Comparison of ENCODE assay signal across 21 cellular contexts in the genomic region with DNA sequence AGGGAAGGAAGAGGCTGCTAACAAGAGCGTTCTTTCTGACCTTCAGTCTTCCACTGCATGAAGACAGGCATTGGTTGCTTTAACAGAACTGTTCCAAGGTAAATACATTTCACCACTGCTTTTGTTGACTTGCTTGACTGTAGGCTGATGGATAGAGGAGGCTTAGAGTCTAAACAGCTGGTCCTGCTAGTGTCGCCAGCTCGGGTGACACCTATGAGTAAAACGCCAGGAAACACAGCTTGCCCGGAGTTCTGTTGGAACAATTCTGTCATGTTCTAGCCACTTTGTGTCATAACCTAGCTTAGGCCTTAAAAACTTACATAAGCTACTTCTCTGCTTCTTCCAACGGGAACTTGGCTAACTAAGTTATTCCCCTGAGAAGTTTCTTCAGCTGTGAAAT.
DNase-seq lines count a peak whose midpoint lies in the region; ATAC-seq and TF ChIP-seq lines count a peak whose summit lies in the region.
"Had no signal": no experiment of that assay in that cellular context is flagged by ENCODE, and none has a peak within 500 bp of the region (broad histone marks: within the 10 kb centered on the region; RNA-seq: fewer than 3 reads in every experiment).

No MANE protein-coding gene starts in this region.

- DNase-seq in NCI-H345 (lab: John Stamatoyannopoulos, UW) (peak; percentile 35), NCI-H345 treated with DMSO at 0.1 percent for 48 hours (lab: John Stamatoyannopoulos, UW; ENCODE audit: unreplicated experiment) (no peak), fibroblast of the aortic adventitia (ENCODE audit: low read depth) (peak; percentile 73), myocyte (ENCODE audit: low read depth) (peak; percentile 40), upper lobe of right lung (no peak), GM23338 (ENCODE audit: low spot score) (no peak)
- DNase-seq: activated gamma-delta T cell, amygdala, DMS79 treated with DMSO at 0.1 percent for 48 hours, KBM-7, kidney glomerular epithelial cell, NCI-H2227 treated with DMSO at 0.1 percent for 48 hours had no signal

- no peaks in the 10 kb centered on the region for H3K79me2 ChIP-seq in GM23338 (replicated peaks; ENCODE audit: insufficient read depth)
- H3K79me2 ChIP-seq: hepatocyte had no signal

- no peaks in the 10 kb centered on the region for H3K4me1 ChIP-seq in upper lobe of right lung
- 0 out of 2 replicates have a peak, but pooled peaks cover 1% of the 10 kb centered on the region for H3K4me1 ChIP-seq in GM23338 (ENCODE audit: insufficient read depth)
- H3K4me1 ChIP-seq: SJCRH30 had no signal

- no peaks in the 10 kb centered on the region for H3K36me3 Mint-ChIP-seq in GM23338 (ENCODE audit: low read depth)
- H3K36me3 Mint-ChIP-seq: stimulated activated memory B cell treated with anti-CD40 and anti-IgM and Interleukin-4, amounts not matched to agents 10 μg/mL and 1 μg/mL and 100 μg/mL, for 72 hours had no signal

- H3K27me3 ChIP-seq in upper lobe of right lung (no peaks in the 10 kb centered on the region), GM23338 (ENCODE audit: insufficient read depth) (no peaks in the 10 kb centered on the region)
- H3K27me3 ChIP-seq: BLaER1 treated with 17β-estradiol and CSF1 and Interleukin-3, amounts not matched to agents 10 nM and 100 nM; hepatocyte; ovary; SJCRH30 had no signal

- peak overlapping the region; percentile 71 for H3K27ac ChIP-seq in upper lobe of right lung
- H3K27ac ChIP-seq in GM23338 (ENCODE audit: low read depth): no peak overlapping the region
- H3K27ac ChIP-seq: BLaER1 treated with 17β-estradiol and CSF1 and Interleukin-3, amounts not matched to agents 10 nM and 100 nM; hepatocyte; ovary; SJCRH30 had no signal

- H4K20me1 ChIP-seq in GM23338 (replicated peaks; ENCODE audit: insufficient read depth): no peaks in the 10 kb centered on the region
- H4K20me1 ChIP-seq: BLaER1 treated with 17β-estradiol and CSF1 and Interleukin-3, amounts not matched to agents 10 nM and 100 nM had no signal

- H3K27me3 Mint-ChIP-seq in GM23338 (ENCODE audit: insufficient read depth, low read depth, poor library complexity): peaks cover 4% of the 10 kb centered on the region
- H3K27me3 Mint-ChIP-seq: stimulated activated memory B cell treated with anti-CD40 and anti-IgM and Interleukin-4, amounts not matched to agents 10 μg/mL and 1 μg/mL and 100 μg/mL, for 72 hours had no signal

- peaks cover 14% of the 10 kb centered on the region for H3K9me2 ChIP-seq in GM23338 (ENCODE audit: insufficient read depth)

- no peak for TF ChIP-seq CTCF in fibroblast of the aortic adventitia (IDR thresholded peaks at IDR 0.05; ENCODE audit: insufficient read depth, low read length)
- TF ChIP-seq CTCF in upper lobe of right lung (IDR thresholded peaks at IDR 0.05): no peak
- no peak for TF ChIP-seq CTCF in GM23338 (conservative IDR thresholded peaks at IDR 0.05; ENCODE audit: low read depth in 2 of 2)

- intact Hi-C loops in upper lobe of right lung (cut with DNase I): no loop called here

- H3K9me3 ChIP-seq in upper lobe of right lung: no peaks in the 10 kb centered on the region
- H3K9me3 ChIP-seq: ovary, SJCRH30 had no signal

- no peaks in the 10 kb centered on the region for H3F3A ChIP-seq in GM23338 (replicated peaks; ENCODE audit: low read depth)

- H3K27ac Mint-ChIP-seq in GM23338: no peak overlapping the region
- H3K27ac Mint-ChIP-seq: stimulated activated memory B cell treated with anti-CD40 and anti-IgM and Interleukin-4, amounts not matched to agents 10 μg/mL and 1 μg/mL and 100 μg/mL, for 72 hours; T-helper 2 cell treated with Interferon-gamma antibody and Interleukin-4, amounts not matched to agents 5 μg/mL and 100 μg/mL, for 36 hours had no signal

- H3K9me3 Mint-ChIP-seq in GM23338: no peaks in the 10 kb centered on the region

- H3K4me1 Mint-ChIP-seq in GM23338: peaks cover 2% of the 10 kb centered on the region; the same call in 1 of the 3 replicates
- H3K4me1 Mint-ChIP-seq: stimulated activated memory B cell treated with anti-CD40 and anti-IgM and Interleukin-4, amounts not matched to agents 10 μg/mL and 1 μg/mL and 100 μg/mL, for 72 hours had no signal

- H3K4me3 Mint-ChIP-seq in GM23338: no peak overlapping the region
- H3K4me3 Mint-ChIP-seq: stimulated activated memory B cell treated with anti-CD40 and anti-IgM and Interleukin-4, amounts not matched to agents 10 μg/mL and 1 μg/mL and 100 μg/mL, for 72 hours; T-helper 2 cell treated with Interferon-gamma antibody and Interleukin-4, amounts not matched to agents 5 μg/mL and 100 μg/mL, for 36 hours had no signal

- peak; percentile 37 for ATAC-seq in upper lobe of right lung
- ATAC-seq in GM23338: no peak
- no peak for ATAC-seq in GM18861 (IDR thresholded peaks at IDR 0.05; ENCODE audit: unreplicated experiment)
- no peak for ATAC-seq in HG03135 (IDR thresholded peaks at IDR 0.05; ENCODE audit: unreplicated experiment)
- ATAC-seq: activated CD4-positive, CD25-positive, alpha-beta regulatory T cell treated with anti-CD3 and anti-CD28 coated beads, Interleukin-2, amount 50 U/mL, for 24 hours; stimulated activated memory B cell treated with anti-CD40 and anti-IgM and Interleukin-4, amounts not matched to agents 10 μg/mL and 1 μg/mL and 100 μg/mL, for 72 hours had no signal

- no peak overlapping the region for H3K4me2 ChIP-seq in GM23338
- H3K4me2 ChIP-seq: BLaER1 treated with 17β-estradiol and CSF1 and Interleukin-3, amounts not matched to agents 10 nM and 100 nM; hepatocyte had no signal

- H3K4me3 ChIP-seq in fibroblast of the aortic adventitia (ENCODE audit: low read depth, low read length) (no peak overlapping the region), upper lobe of right lung (no peak overlapping the region), GM23338 (no peak overlapping the region)
- H3K4me3 ChIP-seq: BLaER1 treated with 17β-estradiol and CSF1 and Interleukin-3, amounts not matched to agents 10 nM and 100 nM; hepatocyte; ovary; SJCRH30 had no signal

- no peaks in the 10 kb centered on the region for H3K36me3 ChIP-seq in upper lobe of right lung
- H3K36me3 ChIP-seq in GM23338 (ENCODE audit: insufficient read depth): no peaks in the 10 kb centered on the region
- H3K36me3 ChIP-seq: BLaER1 treated with 17β-estradiol and CSF1 and Interleukin-3, amounts not matched to agents 10 nM and 100 nM; ovary; SJCRH30 had no signal

- H2AFZ ChIP-seq in GM23338: no peak overlapping the region
- H2AFZ ChIP-seq: hepatocyte had no signal

TF ChIP-seq in GM23338, 12 proteins besides CTCF, POLR2A, EP300 and RAD21:
- no peak for TF ChIP-seq NANOG (IDR thresholded peaks at IDR 0.05; ENCODE audit: borderline replicate concordance)
- TF ChIP-seq JUNB (IDR thresholded peaks at IDR 0.05; ENCODE audit: unreplicated experiment): no peak
- no peak for TF ChIP-seq EZH2phosphoT487 (IDR thresholded peaks at IDR 0.05; ENCODE audit: unreplicated experiment)
- TF ChIP-seq ZNF114 (CRISPR knock-in tag; IDR thresholded peaks at IDR 0.05): no peak
- no peak for TF ChIP-seq CREB1 (CRISPR knock-in tag; IDR thresholded peaks at IDR 0.05; ENCODE audit: low read depth)
- no peak for TF ChIP-seq ZNF331 (CRISPR knock-in tag; IDR thresholded peaks at IDR 0.05; ENCODE audit: low read depth)
- no peak for TF ChIP-seq STAT1 (IDR thresholded peaks at IDR 0.05; ENCODE audit: unreplicated experiment)
- no peak for TF ChIP-seq POLR2AphosphoS5 (IDR thresholded peaks at IDR 0.05; ENCODE audit: low read depth)
- no peak for TF ChIP-seq EZH2 (IDR thresholded peaks at IDR 0.05; ENCODE audit: low read depth, unreplicated experiment)
- TF ChIP-seq, protein P1, sequence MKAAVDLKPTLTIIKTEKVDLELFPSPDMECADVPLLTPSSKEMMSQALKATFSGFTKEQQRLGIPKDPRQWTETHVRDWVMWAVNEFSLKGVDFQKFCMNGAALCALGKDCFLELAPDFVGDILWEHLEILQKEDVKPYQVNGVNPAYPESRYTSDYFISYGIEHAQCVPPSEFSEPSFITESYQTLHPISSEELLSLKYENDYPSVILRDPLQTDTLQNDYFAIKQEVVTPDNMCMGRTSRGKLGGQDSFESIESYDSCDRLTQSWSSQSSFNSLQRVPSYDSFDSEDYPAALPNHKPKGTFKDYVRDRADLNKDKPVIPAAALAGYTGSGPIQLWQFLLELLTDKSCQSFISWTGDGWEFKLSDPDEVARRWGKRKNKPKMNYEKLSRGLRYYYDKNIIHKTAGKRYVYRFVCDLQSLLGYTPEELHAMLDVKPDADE (IDR thresholded peaks at IDR 0.05): no peak
TF ChIP-seq in GM23338: peak in this region for 0.

Comparison
In these comparisons a context has a peak if more than half of its experiments do, and no peak if none do; other contexts are left out.
1. DNase-seq: peak in NCI-H345 (single experiment), fibroblast of the aortic adventitia (single experiment) and myocyte (single experiment); none in NCI-H345 treated with DMSO at 0.1 percent for 48 hours (single experiment), upper lobe of right lung (single experiment) and GM23338 (single experiment).